In genomic region chr22:21735198-21736083, GRCh38 we compare ENCODE assay signal across 8 cellular contexts. TPM values are rescaled to one million over a fixed set of nuclear protein-coding genes. Genes with fewer than 3 reads are reported as not detected.
DNase-seq lines count a peak whose midpoint lies in the region; FAIRE-seq and TF ChIP-seq lines count a peak whose summit lies in the region.

Gene YPEL1 (minus strand): TSS chr22:21735794. CDS start chr22:21710744, 25,050 bp downstream.

- H3K9me3 Mint-ChIP-seq in stimulated activated naive CD8-positive, alpha-beta T cell treated with anti-CD3 and anti-CD28 coated beads, Interleukin-15, Interleukin-2, amounts not matched to agents 100 ng/mL and 50 ng/mL, for 24 hours = no peaks in the 10 kb centered on the region

- H4K20me1 ChIP-seq in Loucy (ENCODE audit: insufficient read depth, low read length, poor library complexity, severe bottlenecking) = no peaks in the 10 kb centered on the region
- peaks cover 4% of the 10 kb centered on the region for H4K20me1 ChIP-seq in neural cell (ENCODE audit: insufficient read depth)

- no peak for FAIRE-seq in H54 (lab: Jason Lieb, UNC)

- peak within 1 kb of the TSS; percentile 86 for H3K4me3 Mint-ChIP-seq in stimulated activated naive CD8-positive, alpha-beta T cell treated with anti-CD3 and anti-CD28 coated beads, Interleukin-15, Interleukin-2, amounts not matched to agents 100 ng/mL and 50 ng/mL, for 24 hours

- TF ChIP-seq CTCF in Loucy (conservative IDR thresholded peaks at IDR 0.05; ENCODE audit: low read length) = no peak
- TF ChIP-seq CTCF in foreskin fibroblast (IDR thresholded peaks at IDR 0.05; ENCODE audit: low read depth, low read length) = no peak
- TF ChIP-seq CTCF in neural cell (IDR thresholded peaks at IDR 0.05; ENCODE audit: poor library complexity, severe bottlenecking) = no peak

- H3K9me2 ChIP-seq in Loucy (replicated peaks; ENCODE audit: low read depth, low read length) (no peaks in the 10 kb centered on the region), neural cell (ENCODE audit: insufficient read depth, low read length) (no peaks in the 10 kb centered on the region)

- peaks cover 3% of the 10 kb centered on the region; the same call in 1 of the 2 replicates for H3K4me1 ChIP-seq in ES-I3 (ENCODE audit: insufficient read depth, low read length)
- H3K4me1 ChIP-seq in Loucy (ENCODE audit: insufficient read depth, low read length, poor library complexity, severe bottlenecking) = peaks cover 14% of the 10 kb centered on the region

- H3K4me1 Mint-ChIP-seq in stimulated activated naive CD8-positive, alpha-beta T cell treated with anti-CD3 and anti-CD28 coated beads, Interleukin-15, Interleukin-2, amounts not matched to agents 100 ng/mL and 50 ng/mL, for 24 hours (ENCODE audit: low read depth) = peaks cover 23% of the 10 kb centered on the region

- peak within 1 kb of the TSS; percentile 84 for H2AFZ ChIP-seq in Loucy (ENCODE audit: low read length)
- H2AFZ ChIP-seq in neural cell (ENCODE audit: low read depth, low read length) = peak within 1 kb of the TSS; percentile 69

- H3K27me3 Mint-ChIP-seq in stimulated activated naive CD8-positive, alpha-beta T cell treated with anti-CD3 and anti-CD28 coated beads, Interleukin-15, Interleukin-2, amounts not matched to agents 100 ng/mL and 50 ng/mL, for 24 hours = peaks cover 18% of the 10 kb centered on the region

- peak; percentile 36 for TF ChIP-seq RAD21 in neural cell (conservative IDR thresholded peaks at IDR 0.05)

- peak within 1 kb of the TSS; percentile 74 for H3K27ac Mint-ChIP-seq in stimulated activated naive CD8-positive, alpha-beta T cell treated with anti-CD3 and anti-CD28 coated beads, Interleukin-15, Interleukin-2, amounts not matched to agents 100 ng/mL and 50 ng/mL, for 24 hours

- H3K36me3 ChIP-seq in ES-I3 (ENCODE audit: insufficient read depth, low read length) (no peaks in the 10 kb centered on the region), Loucy (ENCODE audit: insufficient read depth, low read length) (no peaks in the 10 kb centered on the region), neural cell (ENCODE audit: insufficient read depth, low read length) (no peaks in the 10 kb centered on the region)

- no peaks in the 10 kb centered on the region for H3K36me3 Mint-ChIP-seq in stimulated activated naive CD8-positive, alpha-beta T cell treated with anti-CD3 and anti-CD28 coated beads, Interleukin-15, Interleukin-2, amounts not matched to agents 100 ng/mL and 50 ng/mL, for 24 hours (ENCODE audit: low read depth)

- peak within 1 kb of the TSS; percentile 81 for H3K9ac ChIP-seq in ES-I3 (ENCODE audit: low read depth, low read length)
- peak within 1 kb of the TSS; percentile 80 for H3K9ac ChIP-seq in Loucy (ENCODE audit: low read depth, low read length, poor library complexity, severe bottlenecking)
- H3K9ac ChIP-seq in neural cell (ENCODE audit: low read length) = peak within 1 kb of the TSS; percentile 78

- no peaks in the 10 kb centered on the region for H3F3A ChIP-seq in Loucy (ENCODE audit: low read depth)
- no peaks in the 10 kb centered on the region for H3F3A ChIP-seq in neural cell (ENCODE audit: insufficient read depth, low read length, poor library complexity, severe bottlenecking)

- H3K27me3 ChIP-seq in Loucy (ENCODE audit: insufficient read depth, low read length, poor library complexity, severe bottlenecking) (no peaks in the 10 kb centered on the region), neural cell (ENCODE audit: insufficient read depth, low read depth, low read length) (no peaks in the 10 kb centered on the region)

- peak within 1 kb of the TSS; percentile 83 for H3K4me3 ChIP-seq in Loucy (ENCODE audit: low read length, poor library complexity, severe bottlenecking)
- peak within 1 kb of the TSS; percentile 47 to 59 for H3K4me3 ChIP-seq in foreskin fibroblast (ENCODE audit: low read depth in 1 of 2, low read length in 2 of 2)
- H3K4me3 ChIP-seq in neural cell (ENCODE audit: low read length) = peak within 1 kb of the TSS; percentile 82

- TF ChIP-seq EP300 in neural cell (conservative IDR thresholded peaks at IDR 0.05; ENCODE audit: poor library complexity, severe bottlenecking) = peak; percentile 53

- H3K79me2 ChIP-seq in Loucy (ENCODE audit: insufficient read depth, low read length) (peaks cover 46% of the 10 kb centered on the region), neural cell (replicated peaks; ENCODE audit: insufficient read depth, low read length) (peaks cover 37% of the 10 kb centered on the region)

- H3K27ac ChIP-seq in neural cell (ENCODE audit: low read length) = peak within 1 kb of the TSS; percentile 61

- DNase-seq in H54 (ENCODE audit: insufficient read length, low spot score) (peak; percentile 89), SHP77 treated with DMSO at 0.1 percent for 48 hours (lab: John Stamatoyannopoulos, UW) (peak; percentile 36), activated gamma-delta T cell treated with Interleukin-2 at 50 U/mL for 16 hours (peak; percentile 96), foreskin fibroblast (peak; percentile 98 to 99)

- TF ChIP-seq POLR2A in H54 (IDR thresholded peaks at IDR 0.05; ENCODE audit: low read depth, low read length) = peak; percentile 33; the same call in 1 of the 2 replicates

- H3K9me3 ChIP-seq in ES-I3 (ENCODE audit: control insufficient read depth, insufficient read depth, low read length) (no peaks in the 10 kb centered on the region), Loucy (ENCODE audit: insufficient read depth, low read depth, low read length) (no peaks in the 10 kb centered on the region), neural cell (ENCODE audit: low read length) (no peaks in the 10 kb centered on the region)

- H3K4me2 ChIP-seq in Loucy (ENCODE audit: low read depth, low read length, poor library complexity, severe bottlenecking) (peak within 1 kb of the TSS; percentile 95), neural cell (ENCODE audit: low read length) (peak within 1 kb of the TSS; percentile 90)

TF ChIP-seq in neural cell, 6 proteins besides CTCF, POLR2A, EP300 and RAD21:
- TF ChIP-seq TAF1 (IDR thresholded peaks at IDR 0.05; ENCODE audit: low read depth) (no peak), EZH2 (IDR thresholded peaks at IDR 0.05; ENCODE audit: borderline replicate concordance, insufficient read depth, low read length, poor library complexity, severe bottlenecking) (no peak), POLR2AphosphoS5 (IDR thresholded peaks at IDR 0.05) (peak; percentile 88), MXI1 (conservative IDR thresholded peaks at IDR 0.05; ENCODE audit: poor library complexity, severe bottlenecking) (peak; percentile 67), SMC3 (conservative IDR thresholded peaks at IDR 0.05; ENCODE audit: poor library complexity) (no peak), REST (IDR thresholded peaks at IDR 0.05; ENCODE audit: borderline replicate concordance) (peak; percentile 24)

RNA-seq across cellular contexts. Expression of gene YPEL1, which starts in this region (rescaled TPM):
- 38.0 and 45.2 TPM in 2 replicates for polyA plus RNA-seq in neural cell
- 64.3 and 66.9 TPM in 2 replicates for polyA minus RNA-seq in neural cell

Comparison
In these comparisons a context has a peak if more than half of its experiments do, and no peak if none do; other contexts are left out.
1. Peak in every context shown above with its lines: DNase-seq, H3K4me3 ChIP-seq and H3K27ac ChIP-seq.
2. DNase-seq: peak in every context shown above with its lines; median percentile 98 in foreskin fibroblast; 96 in activated gamma-delta T cell treated with Interleukin-2 at 50 U/mL for 16 hours; 89 in H54; 36 in SHP77 treated with DMSO at 0.1 percent for 48 hours.